ENCODE assay signal across 1 cellular context in the genomic region with DNA sequence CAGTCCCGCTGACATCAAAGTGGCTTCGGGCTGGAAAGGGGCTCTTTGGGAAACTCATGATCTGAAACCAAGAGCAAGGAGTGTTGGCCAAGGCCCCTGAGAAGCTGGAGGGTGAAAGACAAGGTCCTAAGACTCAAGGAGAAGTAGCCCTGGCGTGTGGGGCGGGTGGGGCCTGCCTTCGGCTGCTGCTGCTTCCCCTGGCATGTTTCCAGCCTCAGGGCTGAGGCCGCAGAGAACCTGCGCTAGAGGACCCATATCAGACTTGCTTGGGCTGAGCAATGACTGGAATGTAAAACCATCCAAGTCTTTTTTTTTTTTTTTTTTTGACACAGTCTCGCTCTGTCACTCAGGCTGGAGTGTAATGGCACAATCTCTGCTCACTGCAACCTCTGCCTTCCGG.
TF ChIP-seq lines count a peak whose summit lies in the region.

No MANE protein-coding gene starts in this region.

TF ChIP-seq in HepG2, 621 proteins besides CTCF, POLR2A, EP300 and RAD21 (continued from another document):
- TF ChIP-seq, protein P1, sequence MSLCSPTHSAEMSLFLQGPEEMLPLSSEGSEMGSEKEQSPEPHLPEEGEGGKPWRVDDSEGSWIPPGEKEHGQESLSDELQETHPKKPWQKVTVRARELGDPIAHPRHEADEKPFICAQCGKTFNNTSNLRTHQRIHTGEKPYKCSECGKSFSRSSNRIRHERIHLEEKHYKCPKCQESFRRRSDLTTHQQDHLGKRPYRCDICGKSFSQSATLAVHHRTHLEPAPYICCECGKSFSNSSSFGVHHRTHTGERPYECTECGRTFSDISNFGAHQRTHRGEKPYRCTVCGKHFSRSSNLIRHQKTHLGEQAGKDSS (CRISPR knock-in tag; IDR thresholded peaks at IDR 0.05; ENCODE audit: borderline replicate concordance, low read depth) = no peak
- TF ChIP-seq KLF13 (CRISPR knock-in tag; IDR thresholded peaks at IDR 0.05) (no peak), ZNF567 (CRISPR knock-in tag; IDR thresholded peaks at IDR 0.05; ENCODE audit: borderline replicate concordance) (no peak)
- TF ChIP-seq, protein P2, sequence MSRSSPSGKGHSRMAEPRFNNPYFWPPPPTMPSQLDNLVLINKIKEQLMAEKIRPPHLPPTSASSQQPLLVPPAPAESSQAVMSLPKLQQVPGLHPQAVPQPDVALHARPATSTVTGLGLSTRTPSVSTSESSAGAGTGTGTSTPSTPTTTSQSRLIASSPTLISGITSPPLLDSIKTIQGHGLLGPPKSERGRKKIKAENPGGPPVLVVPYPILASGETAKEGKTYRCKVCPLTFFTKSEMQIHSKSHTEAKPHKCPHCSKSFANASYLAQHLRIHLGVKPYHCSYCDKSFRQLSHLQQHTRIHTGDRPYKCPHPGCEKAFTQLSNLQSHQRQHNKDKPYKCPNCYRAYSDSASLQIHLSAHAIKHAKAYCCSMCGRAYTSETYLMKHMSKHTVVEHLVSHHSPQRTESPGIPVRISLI (CRISPR knock-in tag; IDR thresholded peaks at IDR 0.05; ENCODE audit: borderline replicate concordance) = no peak
